ENCODE assay signal across 16 cellular contexts in genomic region chr1:24749257-24749656, GRCh38. TPM values are rescaled to one million over a fixed set of nuclear protein-coding genes. Genes with fewer than 3 reads are reported as not detected.
DNase-seq lines count a peak whose midpoint lies in the region; ATAC-seq and TF ChIP-seq lines count a peak whose summit lies in the region.
"Had no signal": no experiment of that assay in that cellular context is flagged by ENCODE, and none has a peak within 500 bp of the region (broad histone marks: within the 10 kb centered on the region; RNA-seq: fewer than 3 reads in every experiment).

No MANE protein-coding gene starts in this region.

- WGBS in esophagus squamous epithelium, 2 donors, result 91 to 93% methylated on average over 1 of the region's 1 CpG
- 84 to 96% methylated on average over 1 of the region's 1 CpG for WGBS in sigmoid colon, 2 donors

- H3K4me1 ChIP-seq in Loucy (ENCODE audit: insufficient read depth, low read length, poor library complexity, severe bottlenecking), result peaks cover 61% of the 10 kb centered on the region
- H3K4me1 ChIP-seq in esophagus squamous epithelium, result peaks cover under 1 to 76% (median 14%) of the 10 kb centered on the region in 3 donors
- H3K4me1 ChIP-seq in sigmoid colon, result peaks cover 0 to 74% (median 71%) of the 10 kb centered on the region in 4 donors

- TF ChIP-seq EP300 in sigmoid colon (IDR thresholded peaks at IDR 0.05), result no peak

- H3K79me2 ChIP-seq in Loucy (ENCODE audit: insufficient read depth, low read length), result peaks cover 91% of the 10 kb centered on the region

- H2AFZ ChIP-seq in Loucy (ENCODE audit: low read length), result no peak overlapping the region

- TF ChIP-seq POLR2A in esophagus squamous epithelium (IDR thresholded peaks at IDR 0.05), result no peak
- no peak for TF ChIP-seq POLR2A in sigmoid colon (IDR thresholded peaks at IDR 0.05)

- peak overlapping the region; percentile 64 for H3K4me2 ChIP-seq in Loucy (ENCODE audit: low read depth, low read length, poor library complexity, severe bottlenecking)

- peak overlapping the region; percentile 88 for H3K9ac ChIP-seq in Loucy (ENCODE audit: low read depth, low read length, poor library complexity, severe bottlenecking)

- no peaks in the 10 kb centered on the region for H3K27me3 ChIP-seq in Loucy (ENCODE audit: insufficient read depth, low read length, poor library complexity, severe bottlenecking)
- no peaks in the 10 kb centered on the region for H3K27me3 ChIP-seq in esophagus squamous epithelium
- no peaks in the 10 kb centered on the region for H3K27me3 ChIP-seq in sigmoid colon

- DNase-seq in esophagus squamous epithelium (lab: John Stamatoyannopoulos, UW) (no peak), sigmoid colon (no peak), omental fat pad (ENCODE audit: low spot score) (no peak), NCI-H187 (lab: John Stamatoyannopoulos, UW) (no peak)
- DNase-seq: activated effector memory CD4-positive, alpha-beta T cell treated with Interleukin-2 at 50 U/mL for 16 hours; AML-193; aorta; dermis blood vessel endothelial cell; mesendoderm; NCI-H2227 treated with DMSO at 0.1 percent for 48 hours; nucleus accumbens; substantia nigra had no signal

- no peak for ATAC-seq in omental fat pad (ENCODE audit: low FRiP score)
- ATAC-seq in HG03095 (IDR thresholded peaks at IDR 0.05; ENCODE audit: unreplicated experiment), result no peak
- ATAC-seq in HG03159 (IDR thresholded peaks at IDR 0.05; ENCODE audit: unreplicated experiment), result no peak

- no peaks in the 10 kb centered on the region for H3K9me2 ChIP-seq in Loucy (replicated peaks; ENCODE audit: low read depth, low read length)

- no peaks in the 10 kb centered on the region for H3K36me3 ChIP-seq in Loucy (ENCODE audit: insufficient read depth, low read length)
- no peaks in the 10 kb centered on the region for H3K36me3 ChIP-seq in esophagus squamous epithelium
- no peaks in the 10 kb centered on the region for H3K36me3 ChIP-seq in sigmoid colon

- H3K27ac ChIP-seq in esophagus squamous epithelium (peak overlapping the region in 3 of 4 donors; percentile 1 to 98 (median 95)), sigmoid colon (peak overlapping the region; percentile 95 to 100 (median 99))

- no peaks in the 10 kb centered on the region for H3F3A ChIP-seq in Loucy (ENCODE audit: low read depth)

- intact Hi-C loops in esophagus squamous epithelium (cut with DNase I) (no loop called here), sigmoid colon (cut with DNase I) (loop anchor here (5.0 kb wide), 2 partner anchors 57 to 107 kb away; partner anchors contain the start of gene SRRM1)

- peak overlapping the region; percentile 98; the same call in 1 of the 2 replicates for H3K4me3 ChIP-seq in GM08714 (ENCODE audit: low read length)
- peak overlapping the region; percentile 82 for H3K4me3 ChIP-seq in Loucy (ENCODE audit: low read length, poor library complexity, severe bottlenecking)
- H3K4me3 ChIP-seq in esophagus squamous epithelium, result peak overlapping the region in 2 of 4 donors; percentile 96 to 99
- peak overlapping the region in 1 of 4 donors; percentile 91 for H3K4me3 ChIP-seq in sigmoid colon

- H3K9me3 ChIP-seq in Loucy (ENCODE audit: insufficient read depth, low read depth, low read length) (no peaks in the 10 kb centered on the region), esophagus squamous epithelium (no peaks in the 10 kb centered on the region), sigmoid colon (no peaks in the 10 kb centered on the region)

- TF ChIP-seq CTCF in Loucy (conservative IDR thresholded peaks at IDR 0.05; ENCODE audit: low read length) (no peak), esophagus squamous epithelium (IDR thresholded peaks at IDR 0.05) (no peak), sigmoid colon (IDR thresholded peaks at IDR 0.05) (no peak), omental fat pad (IDR thresholded peaks at IDR 0.05) (no peak)

- peaks cover 65% of the 10 kb centered on the region for H4K20me1 ChIP-seq in Loucy (ENCODE audit: insufficient read depth, low read length, poor library complexity, severe bottlenecking)

RNA-seq across cellular contexts. Expression of gene CLIC4, which starts 4.0 kb away (rescaled TPM):
- total RNA-seq in esophagus squamous epithelium, result 100 to 1,000 TPM in 1 of 4 donors, 10 to 100 TPM in 3; 22.3 to 204 (median 69.0) TPM
- 100 to 1,000 TPM; 334 to 443 (median 385) TPM for total RNA-seq in sigmoid colon
- 10 to 100 TPM; 37.8 to 39.9 (median 37.9) TPM for polyA plus RNA-seq in sigmoid colon
- 100 to 1,000 TPM; 205 to 309 (median 292) TPM for total RNA-seq in omental fat pad
